Comparison of ENCODE assay signal across 1 cellular context in the genomic region with DNA sequence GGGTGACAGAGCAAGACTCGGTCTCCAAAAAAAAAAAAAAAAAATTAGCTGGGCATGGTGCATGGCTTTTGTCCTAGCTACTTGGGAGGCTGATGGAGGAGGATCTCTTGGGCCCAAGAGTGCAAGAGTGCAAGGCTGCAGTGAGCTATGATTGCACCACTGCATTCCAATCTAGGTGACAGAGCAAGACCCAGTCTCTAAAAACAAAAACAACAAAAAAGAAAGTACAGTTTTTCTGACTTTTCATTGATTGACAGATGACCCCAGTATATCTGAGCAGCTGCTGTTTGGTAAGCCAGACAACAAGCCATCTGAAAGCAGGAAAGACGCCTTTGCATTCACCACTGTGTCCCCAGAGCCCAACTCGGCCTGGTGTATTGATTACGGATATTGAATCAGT.
TF ChIP-seq lines count a peak whose summit lies in the region.

No MANE protein-coding gene starts in this region.

TF ChIP-seq in HepG2, 621 proteins besides CTCF, POLR2A, EP300 and RAD21 (continued from another document and continues in another):
- TF ChIP-seq ZNF362 (CRISPR knock-in tag; IDR thresholded peaks at IDR 0.05; ENCODE audit: borderline replicate concordance) (peak; percentile 89), ZNF160 (CRISPR knock-in tag; IDR thresholded peaks at IDR 0.05) (no peak), ZNF788 (CRISPR knock-in tag; IDR thresholded peaks at IDR 0.05; ENCODE audit: borderline replicate concordance) (peak; percentile 30; the same call in 1 of the 2 replicates), SOX5 (CRISPR knock-in tag; IDR thresholded peaks at IDR 0.05; ENCODE audit: borderline replicate concordance) (peak; percentile 65; the same call in 1 of the 2 replicates), KMT2A (CRISPR knock-in tag; IDR thresholded peaks at IDR 0.05) (no peak), TEAD3 (CRISPR knock-in tag; optimal IDR thresholded peaks at IDR 0.05; ENCODE audit: borderline replicate concordance) (peak; percentile 89), ZBTB38 (CRISPR knock-in tag; IDR thresholded peaks at IDR 0.05) (no peak), RXRA (CRISPR knock-in tag; IDR thresholded peaks at IDR 0.05) (no peak), MEF2D (CRISPR knock-in tag; IDR thresholded peaks at IDR 0.05) (0 out of 2 replicates have a peak, but pooled peaks have one; percentile 24), HNF4G (IDR thresholded peaks at IDR 0.05; ENCODE audit: borderline replicate concordance, low read depth, low read length) (no peak), HNF4G (CRISPR knock-in tag; IDR thresholded peaks at IDR 0.05; ENCODE audit: borderline replicate concordance, low read depth) (no peak), FLYWCH1 (CRISPR knock-in tag; IDR thresholded peaks at IDR 0.05) (no peak), ZNF557 (CRISPR knock-in tag; IDR thresholded peaks at IDR 0.05) (no peak), RAD51 (IDR thresholded peaks at IDR 0.05; ENCODE audit: borderline replicate concordance) (no peak), FOXO4 (CRISPR knock-in tag; conservative IDR thresholded peaks at IDR 0.05) (no peak), ZNF605 (CRISPR knock-in tag; IDR thresholded peaks at IDR 0.05) (peak; percentile 64; the same call in 1 of the 2 replicates), BORCS8-MEF2B (CRISPR knock-in tag; IDR thresholded peaks at IDR 0.05) (no peak), ZSCAN12 (CRISPR knock-in tag; IDR thresholded peaks at IDR 0.05) (no peak), SP140L (CRISPR knock-in tag; IDR thresholded peaks at IDR 0.05; ENCODE audit: borderline replicate concordance) (no peak), ZNF577 (CRISPR knock-in tag; IDR thresholded peaks at IDR 0.05; ENCODE audit: borderline replicate concordance, low read depth) (no peak), SPEN (CRISPR knock-in tag; IDR thresholded peaks at IDR 0.05; ENCODE audit: low read depth) (0 out of 2 replicates have a peak, but pooled peaks have one; percentile 29), LCORL (IDR thresholded peaks at IDR 0.05) (0 out of 2 replicates have a peak, but pooled peaks have one; percentile 10), LCORL (CRISPR knock-in tag; IDR thresholded peaks at IDR 0.05) (peak; percentile 80), ATF5 (CRISPR knock-in tag; IDR thresholded peaks at IDR 0.05; ENCODE audit: low read depth) (no peak), TCF7 (IDR thresholded peaks at IDR 0.05; ENCODE audit: low read depth) (0 out of 2 replicates have a peak, but pooled peaks have one; percentile 5), BCL3 (CRISPR knock-in tag; IDR thresholded peaks at IDR 0.05) (no peak), MBD4 (IDR thresholded peaks at IDR 0.05; ENCODE audit: borderline replicate concordance, low read length) (no peak), GFI1 (CRISPR knock-in tag; IDR thresholded peaks at IDR 0.05; ENCODE audit: borderline replicate concordance) (0 out of 2 replicates have a peak, but pooled peaks have one; percentile 18), ISX (CRISPR knock-in tag; conservative IDR thresholded peaks at IDR 0.05) (no peak), SALL1 (CRISPR knock-in tag; IDR thresholded peaks at IDR 0.05) (peak; percentile 84), ZNF329 (CRISPR knock-in tag; IDR thresholded peaks at IDR 0.05; ENCODE audit: low read depth) (no peak), RARG (CRISPR knock-in tag; IDR thresholded peaks at IDR 0.05; ENCODE audit: low read depth) (no peak), ZNF232 (CRISPR knock-in tag; IDR thresholded peaks at IDR 0.05; ENCODE audit: borderline replicate concordance) (no peak), MIXL1 (CRISPR knock-in tag; IDR thresholded peaks at IDR 0.05) (no peak), ZC3H13 (CRISPR knock-in tag; IDR thresholded peaks at IDR 0.05) (no peak), FOXA3 (CRISPR knock-in tag; IDR thresholded peaks at IDR 0.05) (peak; percentile 35; the same call in 1 of the 2 replicates), ZMYM2 (CRISPR knock-in tag; IDR thresholded peaks at IDR 0.05) (peak; percentile 68; the same call in 1 of the 2 replicates), SNAPC4 (CRISPR knock-in tag; IDR thresholded peaks at IDR 0.05) (no peak), SAP130 (CRISPR knock-in tag; IDR thresholded peaks at IDR 0.05; ENCODE audit: low read depth) (peak; percentile 32), ZNF142 (CRISPR knock-in tag; IDR thresholded peaks at IDR 0.05) (no peak)
- TF ChIP-seq, protein P1, sequence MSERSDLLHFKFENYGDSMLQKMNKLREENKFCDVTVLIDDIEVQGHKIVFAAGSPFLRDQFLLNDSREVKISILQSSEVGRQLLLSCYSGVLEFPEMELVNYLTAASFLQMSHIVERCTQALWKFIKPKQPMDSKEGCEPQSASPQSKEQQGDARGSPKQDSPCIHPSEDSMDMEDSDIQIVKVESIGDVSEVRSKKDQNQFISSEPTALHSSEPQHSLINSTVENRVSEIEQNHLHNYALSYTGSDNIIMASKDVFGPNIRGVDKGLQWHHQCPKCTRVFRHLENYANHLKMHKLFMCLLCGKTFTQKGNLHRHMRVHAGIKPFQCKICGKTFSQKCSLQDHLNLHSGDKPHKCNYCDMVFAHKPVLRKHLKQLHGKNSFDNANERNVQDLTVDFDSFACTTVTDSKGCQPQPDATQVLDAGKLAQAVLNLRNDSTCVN (CRISPR knock-in tag; IDR thresholded peaks at IDR 0.05; ENCODE audit: borderline replicate concordance) = no peak
- TF ChIP-seq, protein P2, sequence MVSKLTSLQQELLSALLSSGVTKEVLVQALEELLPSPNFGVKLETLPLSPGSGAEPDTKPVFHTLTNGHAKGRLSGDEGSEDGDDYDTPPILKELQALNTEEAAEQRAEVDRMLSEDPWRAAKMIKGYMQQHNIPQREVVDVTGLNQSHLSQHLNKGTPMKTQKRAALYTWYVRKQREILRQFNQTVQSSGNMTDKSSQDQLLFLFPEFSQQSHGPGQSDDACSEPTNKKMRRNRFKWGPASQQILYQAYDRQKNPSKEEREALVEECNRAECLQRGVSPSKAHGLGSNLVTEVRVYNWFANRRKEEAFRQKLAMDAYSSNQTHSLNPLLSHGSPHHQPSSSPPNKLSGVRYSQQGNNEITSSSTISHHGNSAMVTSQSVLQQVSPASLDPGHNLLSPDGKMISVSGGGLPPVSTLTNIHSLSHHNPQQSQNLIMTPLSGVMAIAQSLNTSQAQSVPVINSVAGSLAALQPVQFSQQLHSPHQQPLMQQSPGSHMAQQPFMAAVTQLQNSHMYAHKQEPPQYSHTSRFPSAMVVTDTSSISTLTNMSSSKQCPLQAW (CRISPR knock-in tag; IDR thresholded peaks at IDR 0.05) = peak; percentile 38; the same call in 1 of the 2 replicates
- TF ChIP-seq, protein P3, sequence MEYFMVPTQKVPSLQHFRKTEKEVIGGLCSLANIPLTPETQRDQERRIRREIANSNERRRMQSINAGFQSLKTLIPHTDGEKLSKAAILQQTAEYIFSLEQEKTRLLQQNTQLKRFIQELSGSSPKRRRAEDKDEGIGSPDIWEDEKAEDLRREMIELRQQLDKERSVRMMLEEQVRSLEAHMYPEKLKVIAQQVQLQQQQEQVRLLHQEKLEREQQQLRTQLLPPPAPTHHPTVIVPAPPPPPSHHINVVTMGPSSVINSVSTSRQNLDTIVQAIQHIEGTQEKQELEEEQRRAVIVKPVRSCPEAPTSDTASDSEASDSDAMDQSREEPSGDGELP (IDR thresholded peaks at IDR 0.05; ENCODE audit: borderline replicate concordance, low read depth) = peak; percentile 27; the same call in 1 of the 2 replicates
